In the genomic region with DNA sequence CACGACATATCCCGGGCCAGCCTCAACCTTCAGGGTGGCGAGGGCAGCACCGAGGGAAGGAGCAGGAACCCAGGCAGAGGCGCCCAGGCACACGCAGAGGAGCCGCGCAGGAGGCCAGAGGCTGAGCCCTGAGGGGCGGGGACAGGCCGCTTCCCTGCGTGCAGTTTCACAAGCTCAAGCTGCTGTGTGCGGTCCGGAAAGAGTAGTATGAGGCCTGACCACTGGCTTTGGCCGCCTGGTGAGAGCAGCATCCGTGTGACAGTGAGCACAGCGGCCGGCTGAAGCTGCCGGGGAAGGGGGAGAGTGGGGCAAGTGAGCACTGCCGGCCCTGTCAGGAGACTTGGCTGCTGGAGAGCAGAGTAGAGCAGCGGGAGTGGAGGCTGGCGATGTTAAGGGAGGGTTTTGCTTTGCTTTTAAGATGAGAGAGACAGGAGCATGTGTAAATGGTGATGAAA, we compare ENCODE assay signal across 12 cellular contexts. TPM values are rescaled to one million over a fixed set of nuclear protein-coding genes. Genes with fewer than 3 reads are reported as not detected.
DNase-seq lines count a peak whose midpoint lies in the region; ATAC-seq and TF ChIP-seq lines count a peak whose summit lies in the region.
"Had no signal": no experiment of that assay in that cellular context is flagged by ENCODE, and none has a peak within 500 bp of the region (broad histone marks: within the 10 kb centered on the region; RNA-seq: fewer than 3 reads in every experiment).

No MANE protein-coding gene starts in this region.

- no peaks in the 10 kb centered on the region for H3K36me3 ChIP-seq in testis (ENCODE audit: low read depth, missing control alignments)

- intact Hi-C loops in left colon (cut with DNase I, micrococcal nuclease): no loop called here
- intact Hi-C loops in testis (cut with DNase I; ENCODE audit: low total_unique reads): no loop called here

- no peaks in the 10 kb centered on the region for H3K36me3 Mint-ChIP-seq in T-helper 17 cell (ENCODE audit: low read depth)

- H3K4me3 Mint-ChIP-seq in T-helper 17 cell: no peak overlapping the region
- H3K4me3 Mint-ChIP-seq: activated T-cell treated with anti-CD3 and anti-CD28 coated beads, Interleukin-2, amount 50 U/mL, for 4 hours; stimulated activated naive CD8-positive, alpha-beta T cell treated with anti-CD3 and anti-CD28 coated beads, Interleukin-15, Interleukin-2, amounts not matched to agents 100 ng/mL and 50 ng/mL, for 24 hours had no signal

- H3K4me1 Mint-ChIP-seq in T-helper 17 cell: peaks cover 16% of the 10 kb centered on the region

- peaks cover 20% of the 10 kb centered on the region for H3K4me1 ChIP-seq in testis

- H3K27ac ChIP-seq in testis: peak overlapping the region; percentile 66 to 80

- H3K27me3 Mint-ChIP-seq in T-helper 17 cell: no peaks in the 10 kb centered on the region

- peak; percentile 32 for DNase-seq in NCI-H146 (lab: John Stamatoyannopoulos, UW)
- DNase-seq in NCI-H146 treated with DMSO at 0.1 percent for 48 hours (lab: John Stamatoyannopoulos, UW; ENCODE audit: unreplicated experiment): no peak
- DNase-seq in T-helper 17 cell: no peak
- peak; percentile 60 to 67 for DNase-seq in left colon
- peak; percentile 73 for DNase-seq in testis
- no peak for DNase-seq in cortex of kidney (lab: John Stamatoyannopoulos, UW)
- no peak for DNase-seq in NCI-H524 (lab: John Stamatoyannopoulos, UW)
- DNase-seq: 8988T; activated T-cell treated with anti-CD3 and anti-CD28 coated beads, Interleukin-2, amount 50 U/mL, for 4 hours had no signal

- H3K27me3 ChIP-seq in testis: no peaks in the 10 kb centered on the region

- no peak for TF ChIP-seq CTCF in testis (IDR thresholded peaks at IDR 0.05)

- H3K9me3 ChIP-seq in T-helper 17 cell (ENCODE audit: control insufficient read depth, low read length, poor library complexity, severe bottlenecking) (no peaks in the 10 kb centered on the region), testis (no peaks in the 10 kb centered on the region)

- ATAC-seq in T-helper 17 cell: peak; percentile 22
- peak; percentile 53 for ATAC-seq in left colon
- ATAC-seq in HG03280 (IDR thresholded peaks at IDR 0.05; ENCODE audit: unreplicated experiment): no peak
- ATAC-seq: activated T-cell treated with anti-CD3 and anti-CD28 coated beads, Interleukin-2, amount 50 U/mL, for 4 hours had no signal

- TF ChIP-seq POLR2A in testis (IDR thresholded peaks at IDR 0.05): no peak

- H3K4me3 ChIP-seq in testis: no peak overlapping the region

- H3K27ac Mint-ChIP-seq in T-helper 17 cell: no peak overlapping the region
- H3K27ac Mint-ChIP-seq: stimulated activated naive CD8-positive, alpha-beta T cell treated with anti-CD3 and anti-CD28 coated beads, Interleukin-15, Interleukin-2, amounts not matched to agents 100 ng/mL and 50 ng/mL, for 24 hours had no signal

- WGBS in testis, 2 donors: 46 to 49% methylated on average over 21 of the region's 21 CpGs

RNA-seq across cellular contexts. Expression of gene ZDHHC19, which starts 8.7 kb away (rescaled TPM):
- not detected for total RNA-seq in T-helper 17 cell
- total RNA-seq in left colon: not detected
- total RNA-seq in testis: 10 to 100 TPM; 12.7 to 55.0 TPM
- 112 TPM for polyA plus RNA-seq in testis (ENCODE audit: insufficient read depth, low read depth, low replicate concordance)
- total RNA-seq: activated T-cell treated with anti-CD3 and anti-CD28 coated beads, Interleukin-2, amount 50 U/mL, for 4 hours; epithelial cell of proximal tubule had no signal

RNA-seq across cellular contexts. Expression of gene SLC51A, which starts 13.8 kb away (rescaled TPM):
- total RNA-seq in T-helper 17 cell (not detected), left colon (10 to 100 TPM in 1 of 2 donors, under 1 TPM in 1; 0.46 to 86.3 TPM), testis (10 to 100 TPM; 27.2 to 35.1 TPM)
- 60.6 TPM for polyA plus RNA-seq in testis (ENCODE audit: insufficient read depth, low read depth, low replicate concordance)
- total RNA-seq: activated T-cell treated with anti-CD3 and anti-CD28 coated beads, Interleukin-2, amount 50 U/mL, for 4 hours had no signal

Comparison
In these comparisons a context has a peak if more than half of its experiments do, and no peak if none do; other contexts are left out.
1. DNase-seq: peak in NCI-H146 (single experiment), left colon (2 of 2) and testis (single experiment); none in NCI-H146 treated with DMSO at 0.1 percent for 48 hours (single experiment), T-helper 17 cell (0 of 3), cortex of kidney (single experiment) and NCI-H524 (0 of 2).
2. RNA of gene ZDHHC19, which starts 8.7 kb away (total RNA-seq): 12.7 to 55.0 TPM in testis; not detected in T-helper 17 cell and not detected in left colon; every median in the first group is over 10 times any median in the second.